9 cellular contexts compared by ENCODE assay signal in genomic region chr16:29740630-29741015, GRCh38. TPM values are rescaled to one million over a fixed set of nuclear protein-coding genes. Genes with fewer than 3 reads are reported as not detected.
"Had no signal": no experiment of that assay in that cellular context is flagged by ENCODE, and none has a peak within 500 bp of the region (broad histone marks: within the 10 kb centered on the region; RNA-seq: fewer than 3 reads in every experiment).

No MANE protein-coding gene starts in this region.

RNA-seq across cellular contexts. Expression of gene C16orf54, which starts 5.2 kb away (rescaled TPM):
- total RNA-seq: bronchial epithelial cell, fibroblast of lung had no signal
- polyA plus RNA-seq: fibroblast of lung, SK-N-SH had no signal

RNA-seq across cellular contexts. Expression of gene ZG16, which starts 37.4 kb away (rescaled TPM):
- total RNA-seq: bronchial epithelial cell, fibroblast of lung, frontal cortex, heart left ventricle, left lung, skeletal muscle tissue, thyroid gland, vagina had no signal
- polyA plus RNA-seq: fibroblast of lung, SK-N-SH had no signal
